11 cellular contexts compared by ENCODE assay signal in genomic region chr22:50481045-50481439, GRCh38. TPM values are rescaled to one million over a fixed set of nuclear protein-coding genes. Genes with fewer than 3 reads are reported as not detected.
DNase-seq lines count a peak whose midpoint lies in the region; ATAC-seq, FAIRE-seq and TF ChIP-seq lines count a peak whose summit lies in the region.
"Had no signal": no experiment of that assay in that cellular context is flagged by ENCODE, and none has a peak within 500 bp of the region (broad histone marks: within the 10 kb centered on the region; RNA-seq: fewer than 3 reads in every experiment).

No MANE protein-coding gene starts in this region.

- CTCF ChIA-PET in K562 (lab: Yijun Ruan, JAX; ENCODE audit: low intra/inter-chr PET ratio), result no interaction called here
- CTCF ChIA-PET in GM10248 (lab: Yijun Ruan, JAX), result interaction anchor here (1.4 to 2.5 kb wide), 3 partner anchors 9 to 204 kb away, joined by 3 to 6 read pairs (median 3); no protein-coding TSS in a partner anchor

- H3K56ac ChIP-seq in mesendoderm (ENCODE audit: low read length), result peak overlapping the region; percentile 89

- no peak overlapping the region for H2BK120ac ChIP-seq in mesendoderm (ENCODE audit: low read depth, low read length)

- H3K4me2 ChIP-seq in K562 (ENCODE audit: insufficient read depth, low read length) (peak overlapping the region; percentile 74; the same call in 1 of the 2 replicates), mesendoderm (ENCODE audit: low read length) (peak overlapping the region; percentile 46)

- no peaks in the 10 kb centered on the region for H3K9me3 ChIP-seq in right atrium auricular region
- no peaks in the 10 kb centered on the region for H3K9me3 ChIP-seq in K562 (replicated peaks; ENCODE audit: control insufficient read depth, insufficient read depth, low read depth, low read length)
- H3K9me3 ChIP-seq in adrenal gland (replicated peaks in 1 of 3), result no peaks in the 10 kb centered on the region

- no peak overlapping the region for H2BK15ac ChIP-seq in mesendoderm (replicated peaks; ENCODE audit: low read depth)

- no peak for TF ChIP-seq CTCF in right atrium auricular region (IDR thresholded peaks at IDR 0.05)
- TF ChIP-seq CTCF in K562 (IDR thresholded peaks at IDR 0.05 in 2 of 3, conservative IDR thresholded peaks at IDR 0.05 in 1 of 3; ENCODE audit: insufficient read depth in 2 of 3, low read depth in 1 of 3, low read length in 3 of 3), result no peak
- no peak for TF ChIP-seq CTCF in adrenal gland (IDR thresholded peaks at IDR 0.05)
- no peak for TF ChIP-seq CTCF in GM10248 (IDR thresholded peaks at IDR 0.05; ENCODE audit: control extremely low read depth, extremely low read depth, low read depth, missing control alignments)

- no peak overlapping the region for H2AK5ac ChIP-seq in mesendoderm (ENCODE audit: low read length)

- H4K8ac ChIP-seq in mesendoderm (ENCODE audit: low read depth, low read length), result no peak overlapping the region

- FAIRE-seq in K562 (lab: Jason Lieb, UNC), result no peak

- intact Hi-C loops in Right ventricle myocardium inferior (cut with DNase I) (no loop called here), K562 (cut with micrococcal nuclease) (no loop called here), adrenal gland (cut with DNase I) (no loop called here)

- TF ChIP-seq POLR2A in K562 (conservative IDR thresholded peaks at IDR 0.05) (no peak), adrenal gland (IDR thresholded peaks at IDR 0.05) (no peak)

- peak overlapping the region; percentile 98 for H3K23ac ChIP-seq in mesendoderm (ENCODE audit: low read length)

- H2AFZ ChIP-seq in K562 (ENCODE audit: low read depth, low read length), result peak overlapping the region; percentile 55; the same call in 1 of the 2 replicates

- H3K9ac ChIP-seq in K562 (ENCODE audit: insufficient read depth in 1 of 2, low read depth in 2 of 2, low read length in 2 of 2) (peak overlapping the region; percentile 70 to 80; a peak in 3 of 4 replicates), mesendoderm (ENCODE audit: low read length) (peak overlapping the region; percentile 71)

- no peak for TF ChIP-seq EP300 in K562 (IDR thresholded peaks at IDR 0.05; ENCODE audit: low read length)

- no peaks in the 10 kb centered on the region for H3K9me1 ChIP-seq in K562 (ENCODE audit: control insufficient read depth, insufficient read depth, low read length)

- no peaks in the 10 kb centered on the region for H4K20me1 ChIP-seq in K562 (replicated peaks; ENCODE audit: control insufficient read depth, insufficient read depth, low read length)

- no peaks in the 10 kb centered on the region for H3K79me1 ChIP-seq in mesendoderm (ENCODE audit: low read length)

- DNase-seq in right atrium auricular region (ENCODE audit: low spot score), result no peak
- DNase-seq in Right ventricle myocardium inferior (ENCODE audit: missing footprints), result no peak
- no peak for DNase-seq in K562 (ENCODE audit: extremely low read depth in 1 of 4, low spot score in 3 of 4)
- DNase-seq in mesendoderm, result no peak
- no peak for DNase-seq in NCI-H1417 treated with DMSO at 0.1 percent for 48 hours (lab: John Stamatoyannopoulos, UW)
- DNase-seq in adrenal gland, result no peak
- DNase-seq in GM10248 (ENCODE audit: extremely low spot score), result no peak
- no peak for DNase-seq in NCI-H82 treated with DMSO at 0.1 percent for 48 hours (lab: John Stamatoyannopoulos, UW; ENCODE audit: unreplicated experiment)
- DNase-seq: HCEC 1CT, NCI-H1092 had no signal

- H3K18ac ChIP-seq in mesendoderm (ENCODE audit: low read length), result peak overlapping the region; percentile 29

- H4K5ac ChIP-seq in mesendoderm (ENCODE audit: low read length), result no peak overlapping the region

- in situ Hi-C loops in K562 (cut with MboI), result no loop called here

- H3K27me3 ChIP-seq in right atrium auricular region (peaks cover 12 to 23% of the 10 kb centered on the region in 2 donors), K562 (ENCODE audit: control insufficient read depth in 2 of 2, insufficient read depth in 2 of 2, low read length in 2 of 2) (no peaks in the 10 kb centered on the region), mesendoderm (ENCODE audit: insufficient read depth, low read length, poor library complexity) (no peaks in the 10 kb centered on the region), adrenal gland (peaks cover 36% of the 10 kb centered on the region)

- no peak overlapping the region for H2BK5ac ChIP-seq in mesendoderm (ENCODE audit: low read length)

- H3K36me3 ChIP-seq in right atrium auricular region, result no peaks in the 10 kb centered on the region
- no peaks in the 10 kb centered on the region for H3K36me3 ChIP-seq in K562 (ENCODE audit: control insufficient read depth, insufficient read depth, low read length)
- H3K36me3 ChIP-seq in mesendoderm (ENCODE audit: control insufficient read depth, insufficient read depth, low read length), result no peaks in the 10 kb centered on the region
- no peaks in the 10 kb centered on the region for H3K36me3 ChIP-seq in adrenal gland (replicated peaks in 1 of 2)

- POLR2A ChIA-PET in K562 (lab: Yijun Ruan, JAX), result interaction anchor here (0.7 kb wide), 1 partner anchor 83 kb away, joined by 3 read pairs; no protein-coding TSS in a partner anchor
- POLR2A ChIA-PET in GM10248 (lab: Yijun Ruan, JAX), result no interaction called here

- H3K27ac ChIP-seq in right atrium auricular region (no peak overlapping the region), K562 (ENCODE audit: extremely low read depth, low read depth, low read length) (no peak overlapping the region), mesendoderm (ENCODE audit: low read depth, low read length) (no peak overlapping the region), adrenal gland (no peak overlapping the region)

- no peak for TF ChIP-seq RAD21 in K562 (CRISPR knock-in tag; conservative IDR thresholded peaks at IDR 0.05 in 1 of 2, IDR thresholded peaks at IDR 0.05 in 1 of 2)

- H3K79me2 ChIP-seq in K562 (ENCODE audit: control insufficient read depth, insufficient read depth, low read length) (no peaks in the 10 kb centered on the region), mesendoderm (ENCODE audit: control insufficient read depth, insufficient read depth, low read length) (no peaks in the 10 kb centered on the region)

- H3K4ac ChIP-seq in mesendoderm (ENCODE audit: low read depth, low read length), result no peak overlapping the region

- no TSS peak for BruUV-seq in K562 (replicated peaks; lab: Mats Ljungman, UMichigan)

- peak overlapping the region; percentile 6 to 44 for H3K4me3 ChIP-seq in right atrium auricular region
- peak overlapping the region; percentile 55 for H3K4me3 ChIP-seq in K562
- peak overlapping the region; percentile 30 for H3K4me3 ChIP-seq in mesendoderm (ENCODE audit: low read length)
- H3K4me3 ChIP-seq in adrenal gland, result peak overlapping the region in 2 of 4 donors; percentile 17 to 56

- 41% methylated on average over 13 of the region's 45 CpGs for WGBS in K562 (ENCODE audit: insufficient coverage, low coverage, missing lambda C conversion rate)
- no CpG with 5 or more reads among the region's 45 CpGs for WGBS in mesendoderm (ENCODE audit: extremely low coverage, insufficient coverage, low lambda C conversion rate)
- 2 to 7% (median 4%) methylated on average over 16 to 45 of the region's 45 CpGs; no CpG with 5 or more reads in 1 of the 4 donors for WGBS in adrenal gland, 4 donors

- H3K4me1 ChIP-seq in right atrium auricular region, result peaks cover 0 to 14% of the 10 kb centered on the region in 2 donors
- H3K4me1 ChIP-seq in K562 (replicated peaks in 1 of 2; ENCODE audit: control insufficient read depth in 2 of 2, insufficient read depth in 2 of 2, low read length in 2 of 2), result peaks cover 4 to 56% of the 10 kb centered on the region in 2 experiments; a peak in 3 of 5 replicates
- H3K4me1 ChIP-seq in mesendoderm (ENCODE audit: control insufficient read depth, low read depth, low read length), result no peaks in the 10 kb centered on the region
- H3K4me1 ChIP-seq in adrenal gland (replicated peaks in 1 of 2), result peaks cover 0 to 14% of the 10 kb centered on the region in 2 donors

- no peak for ATAC-seq in Right ventricle myocardium inferior
- ATAC-seq in K562, result no peak

RNA-seq across cellular contexts. Expression of gene ADM2, which starts 0.3 kb away (rescaled TPM):
- total RNA-seq in right atrium auricular region, result under 1 TPM in 1 of 2 donors, not detected in 1; 0.08 TPM
- not detected for total RNA-seq in Right ventricle myocardium inferior
- 2.7 and 6.7 TPM in 2 replicates for total RNA-seq in K562 (2011; cell fraction: chromatin; rRNA removed; ENCODE audit: low replicate concordance)
- total RNA-seq in K562 (2011; cell fraction: nucleolus; rRNA removed), result 7.2 and 7.8 TPM in 2 replicates
- 3.7 and 4.7 TPM in 2 replicates for total RNA-seq in K562 (2011; cell fraction: nucleoplasm; rRNA removed)
- total RNA-seq in K562 (2014; rRNA removed), result 1.5 and 1.8 TPM in 2 replicates
- total RNA-seq in K562 (2014; rRNA removed; fragmentation: Illumina TruSeq; extraction: Trizol), result 0.33 and 0.41 TPM in 2 replicates
- 0.08 and 0.11 TPM in 2 replicates for total RNA-seq in K562 (2015; rRNA removed; fragmentation: Illumina TruSeq; extraction: Trizol)
- 3.4 and 5.1 TPM in 2 replicates for total RNA-seq in K562 (2021)
- polyA plus RNA-seq in K562 (2011; rRNA removed), result 0.38 and 1.1 TPM in 2 replicates
- polyA plus RNA-seq in K562 (2011; cell fraction: cytosol; rRNA removed), result 0.69 and 0.74 TPM in 2 replicates
- polyA plus RNA-seq in K562 (2011; cell fraction: nucleus; rRNA removed), result 1.0 and 1.2 TPM in 2 replicates
- 1.1 and 19.5 TPM in 2 replicates for polyA plus RNA-seq in K562 (2012)
- 1.7 and 2.9 TPM in 2 replicates for polyA plus RNA-seq in K562 (2014; fragmentation: Illumina TruSeq; extraction: Trizol)
- under 1 TPM; 0.22 to 0.31 TPM for polyA plus RNA-seq in K562 (2014; fragmentation: Nextera tagmentation; extraction: Ambion mirVana)
- polyA plus RNA-seq in K562 (2014; rRNA removed), result 1.3 and 2.2 TPM in 2 replicates
- polyA minus RNA-seq in K562 (2011; rRNA and poly(A)+ RNA removed), result 0.39 and 0.60 TPM in 2 replicates
- polyA minus RNA-seq in K562 (2011; cell fraction: cytosol; rRNA and poly(A)+ RNA removed), result 0.48 and 1.1 TPM in 2 replicates
- polyA minus RNA-seq in K562 (2011; cell fraction: nucleus; rRNA and poly(A)+ RNA removed), result 1.5 and 2.6 TPM in 2 replicates
- 3.5 TPM for polyA plus RNA-seq in mesendoderm (2013, experiment 1 of 2)
- 3.8 TPM for polyA plus RNA-seq in mesendoderm (2013, experiment 2 of 2)
- total RNA-seq in adrenal gland, result under 1 TPM in 5 of 8 donors, not detected in 3; 0.14 to 0.54 (median 0.25) TPM
- under 1 TPM in 2 of 3 donors, not detected in 1; 0.07 to 0.48 TPM for polyA plus RNA-seq in adrenal gland

RNA-seq across cellular contexts. Expression of gene MIOX, which starts 5.6 kb away (rescaled TPM):
- total RNA-seq in right atrium auricular region, result not detected
- total RNA-seq in Right ventricle myocardium inferior, result not detected
- 0.46 TPM in 1 of 2 replicates, not detected in the other for total RNA-seq in K562 (2011; cell fraction: chromatin; rRNA removed; ENCODE audit: low replicate concordance)
- total RNA-seq in K562 (2011; cell fraction: nucleolus; rRNA removed), result 0.39 TPM in 1 of 2 replicates, not detected in the other
- 0.59 TPM in 1 of 2 replicates, not detected in the other for total RNA-seq in K562 (2011; cell fraction: nucleoplasm; rRNA removed)
- not detected in 2 replicates for total RNA-seq in K562 (2014; rRNA removed)
- total RNA-seq in K562 (2014; rRNA removed; fragmentation: Illumina TruSeq; extraction: Trizol), result not detected in 2 replicates
- total RNA-seq in K562 (2015; rRNA removed; fragmentation: Illumina TruSeq; extraction: Trizol), result not detected in 2 replicates
- total RNA-seq in K562 (2021), result not detected in 2 replicates
- polyA plus RNA-seq in K562 (2011; rRNA removed), result 0.08 TPM in 2 replicates
- polyA plus RNA-seq in K562 (2011; cell fraction: cytosol; rRNA removed), result 0.10 TPM in 1 of 2 replicates, not detected in the other
- 0.35 and 0.81 TPM in 2 replicates for polyA plus RNA-seq in K562 (2011; cell fraction: nucleus; rRNA removed)
- polyA plus RNA-seq in K562 (2012), result 0.04 and 0.80 TPM in 2 replicates
- not detected in 2 replicates for polyA plus RNA-seq in K562 (2014; fragmentation: Illumina TruSeq; extraction: Trizol)
- not detected for polyA plus RNA-seq in K562 (2014; fragmentation: Nextera tagmentation; extraction: Ambion mirVana)
- not detected in 2 replicates for polyA plus RNA-seq in K562 (2014; rRNA removed)
- polyA minus RNA-seq in K562 (2011; rRNA and poly(A)+ RNA removed), result not detected in 2 replicates
- polyA minus RNA-seq in K562 (2011; cell fraction: cytosol; rRNA and poly(A)+ RNA removed), result not detected in 2 replicates
- not detected in 2 replicates for polyA minus RNA-seq in K562 (2011; cell fraction: nucleus; rRNA and poly(A)+ RNA removed)
- 0.08 TPM for polyA plus RNA-seq in mesendoderm (2013, experiment 1 of 2)
- 0.03 TPM for polyA plus RNA-seq in mesendoderm (2013, experiment 2 of 2)
- total RNA-seq in adrenal gland, result not detected
- not detected for polyA plus RNA-seq in adrenal gland
- total RNA-seq: Daoy had no signal

RNA-seq across cellular contexts. Expression of gene SBF1, which starts 6.2 kb away (rescaled TPM):
- total RNA-seq in right atrium auricular region (10 to 100 TPM; 41.1 to 57.1 TPM), Right ventricle myocardium inferior (47.7 TPM), K562 (2014; rRNA removed) (26.9 and 36.8 TPM in 2 replicates), K562 (2014; rRNA removed; fragmentation: Illumina TruSeq; extraction: Trizol) (2.9 and 5.3 TPM in 2 replicates), K562 (2015; rRNA removed; fragmentation: Illumina TruSeq; extraction: Trizol) (14.9 and 16.1 TPM in 2 replicates), K562 (2021) (47.3 and 50.4 TPM in 2 replicates), adrenal gland (100 to 1,000 TPM in 1 of 8 donors, 10 to 100 TPM in 7; 59.4 to 101 (median 80.4) TPM)
- 101 and 307 TPM in 2 replicates for total RNA-seq in K562 (2011; cell fraction: chromatin; rRNA removed; ENCODE audit: low replicate concordance)
- total RNA-seq in K562 (2011; cell fraction: nucleolus; rRNA removed), result 152 and 193 TPM in 2 replicates
- 127 and 140 TPM in 2 replicates for total RNA-seq in K562 (2011; cell fraction: nucleoplasm; rRNA removed)
- polyA plus RNA-seq in K562 (2011; rRNA removed) (11.4 and 16.7 TPM in 2 replicates), K562 (2014; fragmentation: Illumina TruSeq; extraction: Trizol) (6.7 and 15.5 TPM in 2 replicates), K562 (2014; fragmentation: Nextera tagmentation; extraction: Ambion mirVana) (under 1 TPM; 0.44 to 0.55 TPM), K562 (2014; rRNA removed) (22.3 and 24.3 TPM in 2 replicates), adrenal gland (100 to 1,000 TPM in 1 of 3 donors, 10 to 100 TPM in 1, 1 to 10 TPM in 1; 8.4 to 117 (median 66.5) TPM)
- polyA plus RNA-seq in K562 (2011; cell fraction: cytosol; rRNA removed), result 15.1 and 27.2 TPM in 2 replicates
- 117 and 136 TPM in 2 replicates for polyA plus RNA-seq in K562 (2011; cell fraction: nucleus; rRNA removed)
- polyA plus RNA-seq in K562 (2012), result 21.3 and 38.3 TPM in 2 replicates
- 9.9 and 19.7 TPM in 2 replicates for polyA minus RNA-seq in K562 (2011; rRNA and poly(A)+ RNA removed)
- 27.2 and 27.4 TPM in 2 replicates for polyA minus RNA-seq in K562 (2011; cell fraction: cytosol; rRNA and poly(A)+ RNA removed)
- polyA minus RNA-seq in K562 (2011; cell fraction: nucleus; rRNA and poly(A)+ RNA removed), result 51.2 and 58.9 TPM in 2 replicates
- polyA plus RNA-seq in mesendoderm (2013, experiment 1 of 2), result 15.8 TPM
- polyA plus RNA-seq in mesendoderm (2013, experiment 2 of 2), result 15.4 TPM

RNA-seq across cellular contexts. Expression of gene LMF2, which starts 26.5 kb away (rescaled TPM):
- total RNA-seq in right atrium auricular region (10 to 100 TPM; 30.1 to 33.8 TPM), Right ventricle myocardium inferior (24.9 TPM), K562 (2014; rRNA removed) (18.1 and 26.0 TPM in 2 replicates), K562 (2014; rRNA removed; fragmentation: Illumina TruSeq; extraction: Trizol) (0.67 and 1.2 TPM in 2 replicates), K562 (2015; rRNA removed; fragmentation: Illumina TruSeq; extraction: Trizol) (7.5 and 7.6 TPM in 2 replicates), K562 (2021) (35.8 and 37.1 TPM in 2 replicates), adrenal gland (10 to 100 TPM; 47.5 to 91.0 (median 78.3) TPM)
- 23.7 and 131 TPM in 2 replicates for total RNA-seq in K562 (2011; cell fraction: chromatin; rRNA removed; ENCODE audit: low replicate concordance)
- total RNA-seq in K562 (2011; cell fraction: nucleolus; rRNA removed), result 145 and 174 TPM in 2 replicates
- total RNA-seq in K562 (2011; cell fraction: nucleoplasm; rRNA removed), result 53.0 and 58.1 TPM in 2 replicates
- polyA plus RNA-seq in K562 (2011; rRNA removed) (8.8 and 19.2 TPM in 2 replicates), K562 (2014; fragmentation: Illumina TruSeq; extraction: Trizol) (3.2 and 13.6 TPM in 2 replicates), K562 (2014; fragmentation: Nextera tagmentation; extraction: Ambion mirVana) (under 1 TPM; 0.08 to 0.39 TPM), K562 (2014; rRNA removed) (31.7 and 32.7 TPM in 2 replicates), adrenal gland (100 to 1,000 TPM in 1 of 3 donors, 10 to 100 TPM in 1, 1 to 10 TPM in 1; 6.3 to 120 (median 90.3) TPM)
- polyA plus RNA-seq in K562 (2011; cell fraction: cytosol; rRNA removed), result 17.7 and 43.8 TPM in 2 replicates
- 202 and 324 TPM in 2 replicates for polyA plus RNA-seq in K562 (2011; cell fraction: nucleus; rRNA removed)
- polyA plus RNA-seq in K562 (2012), result 22.2 and 47.8 TPM in 2 replicates
- polyA minus RNA-seq in K562 (2011; rRNA and poly(A)+ RNA removed), result 3.2 and 3.9 TPM in 2 replicates
- 17.6 and 18.8 TPM in 2 replicates for polyA minus RNA-seq in K562 (2011; cell fraction: cytosol; rRNA and poly(A)+ RNA removed)
- polyA minus RNA-seq in K562 (2011; cell fraction: nucleus; rRNA and poly(A)+ RNA removed), result 38.4 and 48.2 TPM in 2 replicates
- polyA plus RNA-seq in mesendoderm (2013, experiment 1 of 2), result 21.1 TPM
- polyA plus RNA-seq in mesendoderm (2013, experiment 2 of 2), result 20.8 TPM

RNA-seq across cellular contexts. Expression of gene NCAPH2, which starts 27.0 kb away (rescaled TPM):
- total RNA-seq in right atrium auricular region (10 to 100 TPM; 19.5 to 33.4 TPM), Right ventricle myocardium inferior (26.7 TPM), K562 (2014; rRNA removed) (72.3 and 79.2 TPM in 2 replicates), K562 (2014; rRNA removed; fragmentation: Illumina TruSeq; extraction: Trizol) (20.2 and 24.3 TPM in 2 replicates), K562 (2015; rRNA removed; fragmentation: Illumina TruSeq; extraction: Trizol) (40.5 and 42.9 TPM in 2 replicates), K562 (2021) (83.2 and 88.6 TPM in 2 replicates), adrenal gland (10 to 100 TPM; 22.9 to 40.2 (median 32.6) TPM)
- 73.5 and 259 TPM in 2 replicates for total RNA-seq in K562 (2011; cell fraction: chromatin; rRNA removed; ENCODE audit: low replicate concordance)
- 203 and 218 TPM in 2 replicates for total RNA-seq in K562 (2011; cell fraction: nucleolus; rRNA removed)
- 91.6 and 121 TPM in 2 replicates for total RNA-seq in K562 (2011; cell fraction: nucleoplasm; rRNA removed)
- polyA plus RNA-seq in K562 (2011; rRNA removed) (31.2 and 43.9 TPM in 2 replicates), K562 (2014; fragmentation: Illumina TruSeq; extraction: Trizol) (32.4 and 44.0 TPM in 2 replicates), K562 (2014; fragmentation: Nextera tagmentation; extraction: Ambion mirVana) (10 to 100 TPM in 1 of 2 experiments, 1 to 10 TPM in 1; 3.6 to 10.0 TPM), K562 (2014; rRNA removed) (63.3 and 67.1 TPM in 2 replicates), adrenal gland (10 to 100 TPM; 13.8 to 90.5 (median 56.2) TPM)
- 48.1 and 62.5 TPM in 2 replicates for polyA plus RNA-seq in K562 (2011; cell fraction: cytosol; rRNA removed)
- polyA plus RNA-seq in K562 (2011; cell fraction: nucleus; rRNA removed), result 140 and 169 TPM in 2 replicates
- polyA plus RNA-seq in K562 (2012), result 46.4 and 80.8 TPM in 2 replicates
- 20.3 and 21.0 TPM in 2 replicates for polyA minus RNA-seq in K562 (2011; rRNA and poly(A)+ RNA removed)
- 44.2 and 53.0 TPM in 2 replicates for polyA minus RNA-seq in K562 (2011; cell fraction: cytosol; rRNA and poly(A)+ RNA removed)
- 37.6 and 55.5 TPM in 2 replicates for polyA minus RNA-seq in K562 (2011; cell fraction: nucleus; rRNA and poly(A)+ RNA removed)
- 26.9 TPM for polyA plus RNA-seq in mesendoderm (2013, experiment 1 of 2)
- 27.3 TPM for polyA plus RNA-seq in mesendoderm (2013, experiment 2 of 2)
